Comparison of ENCODE assay signal across 9 cellular contexts in genomic region chr5:128537999-128538248, GRCh38. TPM values are rescaled to one million over a fixed set of nuclear protein-coding genes. Genes with fewer than 3 reads are reported as not detected.
DNase-seq lines count a peak whose midpoint lies in the region; ATAC-seq, FAIRE-seq and TF ChIP-seq lines count a peak whose summit lies in the region.
"Had no signal": no experiment of that assay in that cellular context is flagged by ENCODE, and none has a peak within 500 bp of the region (broad histone marks: within the 10 kb centered on the region; RNA-seq: fewer than 3 reads in every experiment).

FBN2 (minus strand) TSS chr5:128538245; CDS start chr5:128537603, 642 bp downstream.

- peak within 1 kb of the TSS; percentile 96 for H2AFZ ChIP-seq in KMS-11 (ENCODE audit: low read depth)
- H2AFZ ChIP-seq in neural progenitor cell (replicated peaks), result peak within 1 kb of the TSS; percentile 93

- H3K36me3 ChIP-seq in KMS-11 (ENCODE audit: insufficient read depth) (no peaks in the 10 kb centered on the region), esophagus muscularis mucosa (no peaks in the 10 kb centered on the region), neural progenitor cell (no peaks in the 10 kb centered on the region)

- peak within 1 kb of the TSS; percentile 89 to 93 for H3K27ac ChIP-seq in A549
- H3K27ac ChIP-seq in KMS-11, result no peak within 1 kb of the TSS
- H3K27ac ChIP-seq in esophagus muscularis mucosa (replicated peaks in 1 of 4), result peak within 1 kb of the TSS; percentile 63 to 85 (median 79)
- peak within 1 kb of the TSS; percentile 62 for H3K27ac ChIP-seq in neural progenitor cell

- no peak for FAIRE-seq in A549 (lab: Jason Lieb, UNC)
- FAIRE-seq: islet of Langerhans had no signal

- peak within 1 kb of the TSS; percentile 92 for H3K4me3 Mint-ChIP-seq in neural progenitor cell

- under 1% methylated on average over 23 of the region's 26 CpGs for WGBS in A549 (ENCODE audit: missing lambda C conversion rate)
- WGBS in esophagus muscularis mucosa, result 1% methylated on average over 12 of the region's 26 CpGs

- peaks cover 7% of the 10 kb centered on the region for H3K27me3 Mint-ChIP-seq in neural progenitor cell (ENCODE audit: insufficient read depth, low read depth)

- no peak within 1 kb of the TSS for H3K27ac Mint-ChIP-seq in neural progenitor cell

- no peaks in the 10 kb centered on the region for H3K79me2 ChIP-seq in KMS-11 (ENCODE audit: insufficient read depth, low read depth)
- peaks cover 35% of the 10 kb centered on the region for H3K79me2 ChIP-seq in neural progenitor cell (ENCODE audit: low read depth)

- no peak for TF ChIP-seq CTCF in A549 (IDR thresholded peaks at IDR 0.05)
- TF ChIP-seq CTCF in KMS-11 (conservative IDR thresholded peaks at IDR 0.05; ENCODE audit: low read depth, low read length), result no peak
- TF ChIP-seq CTCF in esophagus muscularis mucosa (IDR thresholded peaks at IDR 0.05), result no peak
- TF ChIP-seq CTCF in neural progenitor cell (IDR thresholded peaks at IDR 0.05), result no peak

- peaks cover 34% of the 10 kb centered on the region for H3F3A ChIP-seq in neural progenitor cell (ENCODE audit: low read depth)

- DNase-seq in A549 (ENCODE audit: low read depth in 1 of 2, low spot score in 1 of 2), result no peak
- no peak for DNase-seq in esophagus muscularis mucosa (ENCODE audit: extremely low spot score)
- DNase-seq in neural progenitor cell (ENCODE audit: low spot score), result no peak
- DNase-seq in ACHN, result no peak

- peaks cover 4% of the 10 kb centered on the region for H3K36me3 Mint-ChIP-seq in neural progenitor cell

- CTCF ChIA-PET in A549 (lab: Yijun Ruan, JAX), result interaction anchor here (1.8 kb wide), 1 partner anchor 39 kb away, joined by 5 read pairs; no protein-coding TSS in a partner anchor

- TF ChIP-seq EP300 in A549 (IDR thresholded peaks at IDR 0.05), result no peak
- TF ChIP-seq EP300 in esophagus muscularis mucosa (IDR thresholded peaks at IDR 0.05), result no peak

- no peaks in the 10 kb centered on the region for H4K20me1 ChIP-seq in KMS-11 (ENCODE audit: insufficient read depth)
- H4K20me1 ChIP-seq in neural progenitor cell (ENCODE audit: low read depth), result peaks cover 18% of the 10 kb centered on the region

- in situ Hi-C loops in ACHN (cut with HindIII; ENCODE audit: low pct_ligation_motif_present, low pct_unique_long_range_greater_than_20kb, low sequenced_read_pairs), result no loop called here

- no peaks in the 10 kb centered on the region for H3K9me3 Mint-ChIP-seq in neural progenitor cell

- peak within 1 kb of the TSS; percentile 84 for H3K4me3 ChIP-seq in A549
- H3K4me3 ChIP-seq in KMS-11 (IDR thresholded peaks at IDR 0.05; ENCODE audit: insufficient read depth, low read depth, low read length), result no peak within 1 kb of the TSS
- H3K4me3 ChIP-seq in esophagus muscularis mucosa, result peak within 1 kb of the TSS; percentile 65 to 76 (median 68)
- H3K4me3 ChIP-seq in neural progenitor cell, result peak within 1 kb of the TSS; percentile 82

- intact Hi-C loops in esophagus muscularis mucosa (cut with DNase I), result loop anchor here (5.0 to 10.0 kb wide), 3 partner anchors 134 to 559 kb away; no protein-coding TSS in a partner anchor

- TF ChIP-seq RAD21 in A549 (conservative IDR thresholded peaks at IDR 0.05 in 1 of 2, IDR thresholded peaks at IDR 0.05 in 1 of 2), result no peak; a peak in 1 of 5 replicates

- no peak within 1 kb of the TSS; the same call in 1 of the 2 replicates for H3K9ac ChIP-seq in KMS-11
- H3K9ac ChIP-seq in neural progenitor cell, result peak within 1 kb of the TSS; percentile 24

- peaks cover 24% of the 10 kb centered on the region; the same call in 2 of the 3 replicates for H3K4me1 ChIP-seq in A549
- no peaks in the 10 kb centered on the region for H3K4me1 ChIP-seq in KMS-11 (ENCODE audit: low read depth, poor library complexity, severe bottlenecking)
- H3K4me1 ChIP-seq in esophagus muscularis mucosa, result peaks cover 14 to 46% (median 39%) of the 10 kb centered on the region in 4 donors
- peaks cover 11% of the 10 kb centered on the region for H3K4me1 ChIP-seq in neural progenitor cell

- ATAC-seq in A549 (no peak), HG03039 (IDR thresholded peaks at IDR 0.05; ENCODE audit: unreplicated experiment) (no peak), HG02642 (IDR thresholded peaks at IDR 0.05; ENCODE audit: poor library complexity, unreplicated experiment) (no peak), HG03520 (IDR thresholded peaks at IDR 0.05; ENCODE audit: unreplicated experiment) (no peak)

- H3K4me1 Mint-ChIP-seq in neural progenitor cell, result peaks cover 24% of the 10 kb centered on the region

- peak within 1 kb of the TSS; percentile 86 for H3K4me2 ChIP-seq in A549
- H3K4me2 ChIP-seq in KMS-11, result peak within 1 kb of the TSS; percentile 51; the same call in 1 of the 2 replicates
- H3K4me2 ChIP-seq in neural progenitor cell, result peak within 1 kb of the TSS; percentile 87

- no peaks in the 10 kb centered on the region for H3K27me3 ChIP-seq in KMS-11 (ENCODE audit: insufficient read depth, low read depth)
- H3K27me3 ChIP-seq in esophagus muscularis mucosa, result peaks cover 0 to 30% (median 7%) of the 10 kb centered on the region in 4 donors
- H3K27me3 ChIP-seq in neural progenitor cell, result peaks cover 30% of the 10 kb centered on the region

- TF ChIP-seq POLR2A in A549 (IDR thresholded peaks at IDR 0.05; ENCODE audit: low read length), result peak; percentile 49; the same call in 1 of the 2 replicates
- no peak for TF ChIP-seq POLR2A in esophagus muscularis mucosa (IDR thresholded peaks at IDR 0.05; ENCODE audit: low read depth)

- POLR2A ChIA-PET in A549 (lab: Yijun Ruan, JAX), result interaction anchor here (1.0 to 1.9 kb wide), 2 partner anchors 41 to 137 kb away, joined by 3 to 7 read pairs; no protein-coding TSS in a partner anchor

- H3K9me3 ChIP-seq in A549 (no peaks in the 10 kb centered on the region), esophagus muscularis mucosa (no peaks in the 10 kb centered on the region), neural progenitor cell (ENCODE audit: low read depth) (no peaks in the 10 kb centered on the region)

TF ChIP-seq in A549, 52 proteins besides CTCF, POLR2A, EP300 and RAD21:
- TF ChIP-seq ATOH8 (CRISPR knock-in tag; IDR thresholded peaks at IDR 0.05; ENCODE audit: low read depth) (no peak), RNF2 (IDR thresholded peaks at IDR 0.05; ENCODE audit: borderline replicate concordance, low read depth) (peak; percentile 56; the same call in 1 of the 2 replicates), HOXB5 (CRISPR knock-in tag; IDR thresholded peaks at IDR 0.05) (no peak), BCL3 (IDR thresholded peaks at IDR 0.05) (0 out of 3 replicates have a peak, but pooled peaks have one; percentile 26), HEYL (CRISPR knock-in tag; IDR thresholded peaks at IDR 0.05) (no peak), KDM1A (IDR thresholded peaks at IDR 0.05; ENCODE audit: low read depth) (no peak), FOSB (CRISPR knock-in tag; IDR thresholded peaks at IDR 0.05) (no peak), NFE2L2 (conservative IDR thresholded peaks at IDR 0.05; ENCODE audit: low read length) (no peak), RFX5 (IDR thresholded peaks at IDR 0.05) (0 out of 2 replicates have a peak, but pooled peaks have one; percentile 3), CHD4 (IDR thresholded peaks at IDR 0.05; ENCODE audit: borderline replicate concordance) (no peak), E2F6 (IDR thresholded peaks at IDR 0.05; ENCODE audit: borderline replicate concordance, low read depth) (0 out of 2 replicates have a peak, but pooled peaks have one; percentile 8)

RNA-seq across cellular contexts. Expression of gene FBN2, which starts in this region (rescaled TPM):
- polyA plus RNA-seq in A549 (2011; rRNA removed), result 22.2 and 28.3 TPM in 2 replicates
- polyA plus RNA-seq in A549 (2012; cell fraction: cytosol; rRNA removed), result 7.4 and 8.9 TPM in 2 replicates
- polyA plus RNA-seq in A549 (2012; cell fraction: nucleus; rRNA removed), result 27.5 and 38.7 TPM in 2 replicates
- 22.4 to 30.8 TPM (median 22.7 TPM) in 3 replicates for polyA plus RNA-seq in A549 (2017; fragmentation: RNase III; extraction: RNeasy Plus Mini Kit Qiagen cat#74134 plus additional on column Dnase treatment)
- 83.9 and 89.5 TPM in 2 replicates for polyA minus RNA-seq in A549 (2011; rRNA and poly(A)+ RNA removed)
- 10 to 100 TPM in 2 of 4 donors, 1 to 10 TPM in 2; 5.4 to 14.9 (median 10.1) TPM for total RNA-seq in esophagus muscularis mucosa
- total RNA-seq in neural progenitor cell (ENCODE audit: low replicate concordance), result 88.1 and 113 TPM in 2 replicates
